21 cellular contexts compared by ENCODE assay signal in the genomic region with DNA sequence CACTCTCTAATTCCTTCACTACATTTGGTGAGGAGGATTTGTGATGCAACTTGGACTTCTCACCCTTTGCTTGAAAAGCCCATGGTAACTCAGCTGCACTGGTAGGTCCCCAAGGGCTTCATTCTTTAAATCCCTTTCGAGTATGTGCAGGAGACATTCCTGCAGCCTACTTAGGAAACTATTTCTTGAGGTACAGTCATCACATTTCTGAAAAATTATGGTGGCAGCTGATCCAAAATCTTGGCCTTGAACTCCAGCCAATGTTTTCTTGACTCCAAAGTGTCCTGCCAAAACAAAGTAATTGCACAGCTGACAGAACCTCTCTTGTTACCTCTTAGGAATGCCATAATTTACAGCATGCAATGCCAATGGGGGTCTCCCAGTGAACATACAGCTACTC.
A peak's percentile ranks its signal among the peaks of the same experiment; 100 is the strongest.
DNase-seq lines count a peak whose midpoint lies in the region; ATAC-seq, FAIRE-seq and TF ChIP-seq lines count a peak whose summit lies in the region.
"Had no signal": no experiment of that assay in that cellular context is flagged by ENCODE, and none has a peak within 500 bp of the region (broad histone marks: within the 10 kb centered on the region; RNA-seq: fewer than 3 reads in every experiment).

No MANE protein-coding gene starts in this region.

- no peaks in the 10 kb centered on the region for H3K79me1 ChIP-seq in mesenchymal stem cell (replicated peaks; ENCODE audit: low read length, poor library complexity, severe bottlenecking)

- H3K4me2 ChIP-seq in mesenchymal stem cell (ENCODE audit: low read length, poor library complexity, severe bottlenecking), result no peak overlapping the region
- H3K4me2 ChIP-seq: A549, hepatocyte had no signal

- DNase-seq in A172 (ENCODE audit: low spot score), result peak; percentile 10
- DNase-seq in HTR-8/SVneo (ENCODE audit: insufficient read length, low spot score), result peak; percentile 21
- peak; percentile 73 for DNase-seq in brain microvascular endothelial cell
- no peak for DNase-seq in mesenchymal stem cell
- no peak for DNase-seq in mesenteric fat pad (ENCODE audit: low spot score)
- no peak for DNase-seq in G401 (ENCODE audit: low spot score)
- DNase-seq: activated CD8-positive, alpha-beta memory T cell treated with anti-CD3 and anti-CD28 coated beads for 24 hours; activated naive CD4-positive, alpha-beta T cell; left lung; natural killer cell; NCI-H1417; right lobe of liver; SHP77 treated with DMSO at 0.1 percent for 48 hours had no signal

- H2BK12ac ChIP-seq in mesenchymal stem cell (ENCODE audit: low read length in 2 of 2), result no peak overlapping the region

- no peak overlapping the region for H3K23ac ChIP-seq in mesenchymal stem cell (ENCODE audit: low read length in 2 of 2)

- no peak overlapping the region for H3K18ac ChIP-seq in mesenchymal stem cell (ENCODE audit: low read depth in 1 of 2, low read length in 2 of 2)

- no peak overlapping the region for H2AK5ac ChIP-seq in mesenchymal stem cell (ENCODE audit: low read length, severe bottlenecking)

- no peak for TF ChIP-seq CTCF in brain microvascular endothelial cell (IDR thresholded peaks at IDR 0.05; ENCODE audit: low read depth, low read length, missing control alignments)

- H4K8ac ChIP-seq in mesenchymal stem cell (ENCODE audit: low read length), result no peak overlapping the region

- no peak overlapping the region for H2BK5ac ChIP-seq in mesenchymal stem cell (ENCODE audit: low read depth, low read length, poor library complexity, severe bottlenecking)

- no peak overlapping the region for H2BK15ac ChIP-seq in mesenchymal stem cell (ENCODE audit: low read depth, poor library complexity, severe bottlenecking)

- H3K27me3 ChIP-seq in brain microvascular endothelial cell (replicated peaks) (no peaks in the 10 kb centered on the region), mesenchymal stem cell (ENCODE audit: control insufficient read depth in 1 of 2, insufficient read depth in 1 of 2, low read length in 2 of 2) (no peaks in the 10 kb centered on the region)
- H3K27me3 ChIP-seq: hepatocyte, left lung, right lobe of liver, vagina had no signal

- FAIRE-seq in HTR-8/SVneo (lab: Jason Lieb, UNC), result no peak
- FAIRE-seq: A549, H1, TTC549 had no signal

- H3K27ac ChIP-seq in brain microvascular endothelial cell, result no peak overlapping the region
- peak overlapping the region; percentile 8 for H3K27ac ChIP-seq in mesenchymal stem cell (ENCODE audit: low read length, poor library complexity, severe bottlenecking)
- H3K27ac ChIP-seq: A549, hepatocyte, left lung, right lobe of liver, vagina had no signal

- no peaks in the 10 kb centered on the region for H3K36me3 ChIP-seq in brain microvascular endothelial cell (replicated peaks)
- H3K36me3 ChIP-seq in mesenchymal stem cell (ENCODE audit: control insufficient read depth in 1 of 2, insufficient read depth in 2 of 2, low read depth in 1 of 2, low read length in 2 of 2), result no peaks in the 10 kb centered on the region
- H3K36me3 ChIP-seq: left lung, right lobe of liver, vagina had no signal

- H3K4me1 ChIP-seq in mesenchymal stem cell (ENCODE audit: control insufficient read depth, insufficient read depth, low read depth, low read length), result peaks cover 2% of the 10 kb centered on the region
- H3K4me1 ChIP-seq: left lung, vagina had no signal

- H3K4me3 ChIP-seq in brain microvascular endothelial cell (ENCODE audit: low read depth, low read length) (no peak overlapping the region), mesenchymal stem cell (ENCODE audit: insufficient read depth in 1 of 2, low read depth in 1 of 2, low read length in 2 of 2) (no peak overlapping the region)
- H3K4me3 ChIP-seq: A549, hepatocyte, left lung, right lobe of liver, vagina had no signal

- no peak overlapping the region for H3K4ac ChIP-seq in mesenchymal stem cell (ENCODE audit: low read depth in 1 of 2, low read length in 2 of 2)

- no peak overlapping the region for H3K14ac ChIP-seq in mesenchymal stem cell (ENCODE audit: low read length in 2 of 2)

- no peak overlapping the region for H2BK120ac ChIP-seq in mesenchymal stem cell (ENCODE audit: low read depth, low read length)

- no peak overlapping the region for H4K91ac ChIP-seq in mesenchymal stem cell (ENCODE audit: low read length)

- H3K9me3 ChIP-seq in mesenchymal stem cell (ENCODE audit: control insufficient read depth, low read length), result no peaks in the 10 kb centered on the region
- H3K9me3 ChIP-seq: left lung, right lobe of liver, vagina had no signal

- no peak overlapping the region for H2AFZ ChIP-seq in mesenchymal stem cell (ENCODE audit: low read depth, low read length)
- H2AFZ ChIP-seq: hepatocyte had no signal

- in situ Hi-C loops in brain microvascular endothelial cell (cut with HindIII; ENCODE audit: low pct_ligation_motif_present, low sequenced_read_pairs), result no loop called here
- in situ Hi-C loops in G401 (cut with HindIII; ENCODE audit: low sequenced_read_pairs), result no loop called here

- WGBS in mesenchymal stem cell, result 29% methylated on average over 1 of the region's 1 CpG

- ATAC-seq in HG03460 (IDR thresholded peaks at IDR 0.05; ENCODE audit: unreplicated experiment) (no peak), HG03565 (IDR thresholded peaks at IDR 0.05; ENCODE audit: unreplicated experiment) (no peak)
- ATAC-seq: A549; left lung; natural killer cell; stimulated activated effector memory CD8-positive, alpha-beta T cell treated with anti-CD3 and anti-CD28 coated beads, Interleukin-12 subunit alpha, Interleukin-12 subunit beta, amount 100 ng/mL, for 72 hours had no signal

- H3K9ac ChIP-seq in mesenchymal stem cell (ENCODE audit: low read length), result peak overlapping the region; percentile 8

Comparison
In these comparisons a context has a peak if more than half of its experiments do, and no peak if none do; other contexts are left out.
1. DNase-seq: peak in A172 (single experiment), HTR-8/SVneo (single experiment) and brain microvascular endothelial cell (single experiment); none in mesenchymal stem cell (single experiment), mesenteric fat pad (single experiment) and G401 (single experiment).